Comparison of ENCODE assay signal across 18 cellular contexts in the genomic region with DNA sequence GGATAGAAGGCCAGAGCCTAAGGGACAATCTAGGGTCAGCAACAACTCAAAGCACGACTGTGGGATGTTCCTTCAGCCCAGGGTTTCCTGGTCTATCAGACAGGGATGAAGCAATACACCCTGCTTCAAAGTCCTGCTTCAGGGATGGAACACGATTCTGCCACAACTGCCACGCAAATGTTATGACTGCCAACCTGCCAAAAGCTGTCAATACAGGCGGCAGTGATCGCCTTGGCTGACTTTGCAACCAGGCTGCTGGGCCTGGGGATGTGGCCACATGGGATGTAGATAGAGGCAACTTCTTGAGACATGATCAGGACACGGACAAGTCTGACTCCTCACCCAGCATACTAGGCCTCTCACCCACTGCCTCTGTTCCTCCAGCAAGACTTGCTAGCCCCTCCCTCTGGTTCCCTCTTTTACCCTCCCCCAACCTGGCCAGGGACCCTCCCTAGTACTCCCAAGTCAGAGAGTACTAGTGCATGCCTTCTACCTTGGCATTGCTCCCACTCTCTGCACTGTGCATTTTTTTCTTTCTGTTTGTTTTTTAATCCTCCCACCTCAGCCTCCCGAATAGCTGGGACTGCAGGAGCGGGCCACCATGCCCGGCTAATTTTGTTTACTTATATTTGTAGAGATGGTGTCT. TPM values are rescaled to one million over a fixed set of nuclear protein-coding genes. Genes with fewer than 3 reads are reported as not detected.
A peak's percentile ranks its signal among the peaks of the same experiment; 100 is the strongest.
DNase-seq lines count a peak whose midpoint lies in the region; ATAC-seq, FAIRE-seq and TF ChIP-seq lines count a peak whose summit lies in the region.
"Had no signal": no experiment of that assay in that cellular context is flagged by ENCODE, and none has a peak within 500 bp of the region (broad histone marks: within the 10 kb centered on the region; RNA-seq: fewer than 3 reads in every experiment).

No MANE protein-coding gene starts in this region.

- SMC1A ChIA-PET in GM12878 (lab: Charles Lee; ENCODE audit: uncharacterized antibody, unreplicated experiment) = interaction anchor here (0.8 to 4.0 kb wide), 6 partner anchors 11 to 73 kb away, joined by 3 to 27 read pairs (median 10); no protein-coding TSS in a partner anchor

- BruUV-seq in GM12878 (replicated peaks; lab: Mats Ljungman, UMichigan) = no TSS peak

- peak overlapping the region; percentile 8; the same call in 1 of the 3 replicates for H3K4me2 ChIP-seq in A549
- peak overlapping the region; percentile 38 for H3K4me2 ChIP-seq in GM12878 (ENCODE audit: control insufficient read depth, insufficient read depth)

- TF ChIP-seq RAD21 in A549 (conservative IDR thresholded peaks at IDR 0.05 in 1 of 2, IDR thresholded peaks at IDR 0.05 in 1 of 2) (no peak), GM12878 (IDR thresholded peaks at IDR 0.05; ENCODE audit: insufficient read depth, low read depth, low read length) (no peak)

- POLR2A ChIA-PET in A549 (lab: Yijun Ruan, JAX) = no interaction called here
- POLR2A ChIA-PET in CD8-positive, alpha-beta T cell (lab: Charles Lee) = no interaction called here
- POLR2A ChIA-PET in GM12878 (lab: Charles Lee) = interaction anchor here (0.7 to 2.7 kb wide), 9 partner anchors 10 to 41 kb away, joined by 3 to 19 read pairs (median 3); partner anchors contain the start of gene NBEAL2

- no peak overlapping the region for H3K4me3 Mint-ChIP-seq in CD8-positive, alpha-beta T cell
- H3K4me3 Mint-ChIP-seq in neural crest cell = peak overlapping the region; percentile 23
- H3K4me3 Mint-ChIP-seq: dendritic cell treated with granulocyte-macrophage colony-stimulating factor and Interleukin-4, amounts not matched to agents 40 ng/mL and 50 ng/mL, for 4 days; WTC11 had no signal

- CTCF ChIA-PET in A549 (lab: Yijun Ruan, JAX) (interaction anchor here (0.7 to 1.1 kb wide), 2 partner anchors 45 to 55 kb away, joined by 3 read pairs; no protein-coding TSS in a partner anchor), GM12878 (lab: Yijun Ruan, JAX) (interaction anchor here (0.6 to 5.2 kb wide), 2 partner anchors 11 to 12 kb away, joined by 3 to 31 read pairs; no protein-coding TSS in a partner anchor)
- CTCF ChIA-PET in CD8-positive, alpha-beta T cell (lab: Charles Lee) = interaction anchor here (1.3 kb wide), 1 partner anchor 102 kb away, joined by 4 read pairs; no protein-coding TSS in a partner anchor

- H3K27ac ChIP-seq in A549 (peak overlapping the region; percentile 13 to 80; a peak in 4 of 6 replicates), GM12878 (ENCODE audit: control insufficient read depth, insufficient read depth) (no peak overlapping the region; the same call in 1 of the 2 replicates), caudate nucleus (ENCODE audit: low read depth, low read length) (no peak overlapping the region)
- no peak overlapping the region for H3K27ac ChIP-seq in CD8-positive, alpha-beta T cell (ENCODE audit: low read depth, low read length)
- H3K27ac ChIP-seq: parathyroid adenoma, tibial artery had no signal

- RAD21 ChIA-PET in GM12878 (lab: Charles Lee; ENCODE audit: unreplicated experiment) = interaction anchor here (0.9 to 1.0 kb wide), 2 partner anchors 13 to 35 kb away, joined by 3 read pairs; no protein-coding TSS in a partner anchor

- H3K4me1 ChIP-seq in A549 (peaks cover 76% of the 10 kb centered on the region), GM12878 (ENCODE audit: control insufficient read depth, insufficient read depth, low read length) (peaks cover 49% of the 10 kb centered on the region)
- peaks cover 71% of the 10 kb centered on the region for H3K4me1 ChIP-seq in CD8-positive, alpha-beta T cell (ENCODE audit: insufficient read depth, low read length)
- H3K4me1 ChIP-seq: BE2C had no signal

- FAIRE-seq in A549 (lab: Jason Lieb, UNC) = no peak
- no peak for FAIRE-seq in GM12878 (lab: Jason Lieb, UNC)

- no peaks in the 10 kb centered on the region for H3K9me3 ChIP-seq in A549
- no peaks in the 10 kb centered on the region for H3K9me3 ChIP-seq in CD8-positive, alpha-beta T cell (ENCODE audit: low read length)
- H3K9me3 ChIP-seq in GM12878 (replicated peaks; ENCODE audit: control insufficient read depth, insufficient read depth, low read length) = no peaks in the 10 kb centered on the region
- H3K9me3 ChIP-seq: BE2C, esophagus squamous epithelium, tibial artery had no signal

- in situ Hi-C loops in GM12878 (cut with MboI) = no loop called here

- intact Hi-C loops in CD8-positive, alpha-beta T cell (cut with DNase I, micrococcal nuclease) = loop anchor here in 1 of 2 experiments (10.0 kb wide), 1 partner anchor 1746 kb away; the partner anchor contains the start of gene IP6K2
- intact Hi-C loops in GM12878 (cut with micrococcal nuclease; ENCODE audit: unreplicated experiment) = no loop called here

- ATAC-seq in A549 (no peak), GM12878 (no peak), HG02798 (IDR thresholded peaks at IDR 0.05; ENCODE audit: poor library complexity, unreplicated experiment) (no peak)
- no peak for ATAC-seq in CD8-positive, alpha-beta T cell
- ATAC-seq: SK-N-SH treated with all-trans-retinoic acid at 6 μM for 48 hours, WTC11 had no signal

- TF ChIP-seq EP300 in A549 (IDR thresholded peaks at IDR 0.05) (no peak), GM12878 (IDR thresholded peaks at IDR 0.05; ENCODE audit: borderline replicate concordance in 1 of 2, control insufficient read depth in 1 of 2, low read depth in 2 of 2, low read length in 2 of 2) (no peak)

- peaks cover 89% of the 10 kb centered on the region for H3K79me2 ChIP-seq in GM12878 (ENCODE audit: control insufficient read depth, insufficient read depth, low read length)

- peak overlapping the region; percentile 37 for H3K27ac Mint-ChIP-seq in CD8-positive, alpha-beta T cell
- H3K27ac Mint-ChIP-seq in neural crest cell (ENCODE audit: unreplicated experiment) = no peak overlapping the region
- H3K27ac Mint-ChIP-seq: dendritic cell treated with granulocyte-macrophage colony-stimulating factor and Interleukin-4, amounts not matched to agents 40 ng/mL and 50 ng/mL, for 4 days had no signal

- WGBS in A549 (ENCODE audit: missing lambda C conversion rate) = 61% methylated on average over 5 of the region's 9 CpGs
- 51% methylated on average over 9 of the region's 9 CpGs for WGBS in GM12878 (ENCODE audit: insufficient coverage, insufficient replicate concordance, low lambda C conversion rate, missing lambda C conversion rate)

- TF ChIP-seq CTCF in A549 (IDR thresholded peaks at IDR 0.05) = no peak
- no peak for TF ChIP-seq CTCF in CD8-positive, alpha-beta T cell (IDR thresholded peaks at IDR 0.05)
- TF ChIP-seq CTCF in GM12878 (IDR thresholded peaks at IDR 0.05 in 2 of 3, conservative IDR thresholded peaks at IDR 0.05 in 1 of 3; ENCODE audit: control insufficient read depth in 2 of 3, extremely low read depth in 1 of 3, insufficient read depth in 1 of 3, low read depth in 3 of 3, low read length in 3 of 3) = no peak
- no peak for TF ChIP-seq CTCF in neural crest cell (conservative IDR thresholded peaks at IDR 0.05)

- H3K9me3 Mint-ChIP-seq in CD8-positive, alpha-beta T cell = no peaks in the 10 kb centered on the region
- no peaks in the 10 kb centered on the region for H3K9me3 Mint-ChIP-seq in neural crest cell
- H3K9me3 Mint-ChIP-seq: dendritic cell treated with granulocyte-macrophage colony-stimulating factor and Interleukin-4, amounts not matched to agents 40 ng/mL and 50 ng/mL, for 4 days; WTC11 had no signal

- DNase-seq in A549 (ENCODE audit: low read depth in 1 of 2, low spot score in 1 of 2) = no peak
- no peak for DNase-seq in CD8-positive, alpha-beta T cell
- no peak for DNase-seq in GM12878 (ENCODE audit: low read depth, low spot score)
- DNase-seq in neural crest cell (ENCODE audit: low read depth, low spot score) = no peak
- DNase-seq in NCI-H524 treated with DMSO at 0.1 percent for 48 hours (lab: John Stamatoyannopoulos, UW) = no peak
- DNase-seq in caudate nucleus (lab: John Stamatoyannopoulos, UW) = no peak
- DNase-seq in NCI-H446 treated with DMSO at 0.1 percent for 48 hours (lab: John Stamatoyannopoulos, UW) = no peak
- DNase-seq: aorta, BE2C, esophagus squamous epithelium, NCI-H1092 had no signal

- H2AFZ ChIP-seq in GM12878 (ENCODE audit: control insufficient read depth, low read depth, low read length) = no peak overlapping the region
- H2AFZ ChIP-seq: parathyroid adenoma had no signal

- peaks cover 16% of the 10 kb centered on the region for H4K20me1 ChIP-seq in GM12878 (ENCODE audit: control insufficient read depth, insufficient read depth)

- peaks cover 83% of the 10 kb centered on the region for H3K4me1 Mint-ChIP-seq in CD8-positive, alpha-beta T cell (ENCODE audit: low read depth)
- peaks cover 11% of the 10 kb centered on the region for H3K4me1 Mint-ChIP-seq in neural crest cell

- H3K9ac ChIP-seq in GM12878 (ENCODE audit: control insufficient read depth, insufficient read depth, low read length) = 0 out of 2 replicates have a peak overlapping the region, but pooled peaks have one; percentile 11
- H3K9ac ChIP-seq: parathyroid adenoma had no signal

- H3K27me3 Mint-ChIP-seq in CD8-positive, alpha-beta T cell (ENCODE audit: low read depth) = no peaks in the 10 kb centered on the region
- H3K27me3 Mint-ChIP-seq in neural crest cell (ENCODE audit: low read depth) = no peaks in the 10 kb centered on the region
- H3K27me3 Mint-ChIP-seq: dendritic cell treated with granulocyte-macrophage colony-stimulating factor and Interleukin-4, amounts not matched to agents 40 ng/mL and 50 ng/mL, for 4 days had no signal

- TF ChIP-seq POLR2A in A549 (IDR thresholded peaks at IDR 0.05; ENCODE audit: low read length) = no peak
- 0 out of 2 replicates have a peak, but pooled peaks have one; percentile 5 for TF ChIP-seq POLR2A in GM12878 (IDR thresholded peaks at IDR 0.05; ENCODE audit: low read depth, low read length)

- H3K36me3 Mint-ChIP-seq in CD8-positive, alpha-beta T cell = peaks cover 57% of the 10 kb centered on the region
- peaks cover 14% of the 10 kb centered on the region for H3K36me3 Mint-ChIP-seq in neural crest cell (ENCODE audit: low read depth)

- no peak overlapping the region for H3K4me3 ChIP-seq in A549
- no peak overlapping the region for H3K4me3 ChIP-seq in CD8-positive, alpha-beta T cell (ENCODE audit: low read depth, low read length)
- H3K4me3 ChIP-seq in GM12878 = no peak overlapping the region
- H3K4me3 ChIP-seq: esophagus squamous epithelium, lung, tibial artery had no signal

- no peaks in the 10 kb centered on the region for H3K27me3 ChIP-seq in CD8-positive, alpha-beta T cell (ENCODE audit: insufficient read depth, low read length)
- H3K27me3 ChIP-seq in GM12878 (replicated peaks in 1 of 2; ENCODE audit: control insufficient read depth in 2 of 2, insufficient read depth in 2 of 2, low read length in 1 of 2) = no peaks in the 10 kb centered on the region
- H3K27me3 ChIP-seq: BE2C, esophagus squamous epithelium, tibial artery had no signal

- H3K36me3 ChIP-seq in CD8-positive, alpha-beta T cell (ENCODE audit: insufficient read depth, low read length) = no peaks in the 10 kb centered on the region
- peaks cover 14 to 19% of the 10 kb centered on the region in 2 experiments for H3K36me3 ChIP-seq in GM12878 (ENCODE audit: control insufficient read depth in 2 of 2, insufficient read depth in 2 of 2, low read length in 1 of 2)
- H3K36me3 ChIP-seq: BE2C had no signal

RNA-seq across cellular contexts. Expression of gene CCDC12, which starts 7.6 kb away (rescaled TPM):
- polyA plus RNA-seq in A549 (2011; rRNA removed) = 21.7 and 34.8 TPM in 2 replicates
- polyA plus RNA-seq in A549 (2012; cell fraction: cytosol; rRNA removed) = 53.8 and 83.7 TPM in 2 replicates
- 44.0 and 54.7 TPM in 2 replicates for polyA plus RNA-seq in A549 (2012; cell fraction: nucleus; rRNA removed)
- polyA plus RNA-seq in A549 (2017; fragmentation: RNase III; extraction: RNeasy Plus Mini Kit Qiagen cat#74134 plus additional on column Dnase treatment) = 74.2 to 81.0 TPM (median 79.2 TPM) in 3 replicates
- polyA minus RNA-seq in A549 (2011; rRNA and poly(A)+ RNA removed) = 30.5 and 33.9 TPM in 2 replicates
- 100 to 1,000 TPM in 1 of 2 experiments, 10 to 100 TPM in 1; 99.9 to 107 TPM for total RNA-seq in CD8-positive, alpha-beta T cell
- total RNA-seq in GM12878 (2013; cell fraction: nucleolus; rRNA removed) = 111 and 121 TPM in 2 replicates
- total RNA-seq in GM12878 (2014; rRNA removed) = 46.9 and 53.0 TPM in 2 replicates
- total RNA-seq in GM12878 (2014; rRNA removed; fragmentation: Illumina TruSeq; extraction: Trizol) = 67.3 and 72.4 TPM in 2 replicates
- 65.8 and 65.9 TPM in 2 replicates for total RNA-seq in GM12878 (2021)
- polyA plus RNA-seq in GM12878 (2011; ENCODE audit: low read depth) = 29.4 TPM
- 31.2 and 45.6 TPM in 2 replicates for polyA plus RNA-seq in GM12878 (2011; rRNA removed)
- 52.2 and 68.0 TPM in 2 replicates for polyA plus RNA-seq in GM12878 (2011; cell fraction: cytosol; rRNA removed)
- 63.4 and 85.5 TPM in 2 replicates for polyA plus RNA-seq in GM12878 (2011; cell fraction: nucleus; rRNA removed)
- 47.7 and 72.7 TPM in 2 replicates for polyA plus RNA-seq in GM12878 (2012)
- polyA plus RNA-seq in GM12878 (2014; fragmentation: Illumina TruSeq; extraction: Trizol) = 11.2 and 63.3 TPM in 2 replicates
- polyA plus RNA-seq in GM12878 (2014; fragmentation: Nextera tagmentation; extraction: Ambion mirVana) = 10 to 100 TPM in 1 of 2 experiments, 1 to 10 TPM in 1; 9.2 to 22.5 TPM
- 59.3 and 67.6 TPM in 2 replicates for polyA plus RNA-seq in GM12878 (2014; rRNA removed)
- polyA plus RNA-seq in GM12878 (2016; fragmentation: Nextera tagmentation; extraction: Ambion mirVana) = 10 to 100 TPM; 83.1 to 91.4 TPM
- 69.5 and 77.8 TPM in 2 replicates for polyA minus RNA-seq in GM12878 (2011; rRNA and poly(A)+ RNA removed)
- 15.6 and 18.2 TPM in 2 replicates for polyA minus RNA-seq in GM12878 (2011; cell fraction: cytosol; rRNA and poly(A)+ RNA removed)
- 64.3 and 144 TPM in 2 replicates for polyA minus RNA-seq in GM12878 (2011; cell fraction: nucleus; rRNA and poly(A)+ RNA removed)
- 53.2 and 54.3 TPM in 2 replicates for total RNA-seq in neural crest cell

RNA-seq across cellular contexts. Expression of gene NBEAL2, which starts 10.6 kb away (rescaled TPM):
- polyA plus RNA-seq in A549 (2011; rRNA removed) (9.6 and 13.3 TPM in 2 replicates), A549 (2017; fragmentation: RNase III; extraction: RNeasy Plus Mini Kit Qiagen cat#74134 plus additional on column Dnase treatment) (43.4 to 54.0 TPM (median 47.3 TPM) in 3 replicates), GM12878 (2011; rRNA removed) (17.1 and 29.0 TPM in 2 replicates), GM12878 (2014; fragmentation: Illumina TruSeq; extraction: Trizol) (16.4 and 41.4 TPM in 2 replicates), GM12878 (2014; fragmentation: Nextera tagmentation; extraction: Ambion mirVana) (under 1 TPM; 0.07 to 0.18 TPM), GM12878 (2014; rRNA removed) (96.3 and 110 TPM in 2 replicates), GM12878 (2016; fragmentation: Nextera tagmentation; extraction: Ambion mirVana) (10 to 100 TPM; 22.5 to 29.7 TPM)
- 45.5 and 60.4 TPM in 2 replicates for polyA plus RNA-seq in A549 (2012; cell fraction: cytosol; rRNA removed)
- polyA plus RNA-seq in A549 (2012; cell fraction: nucleus; rRNA removed) = 409 and 469 TPM in 2 replicates
- 14.9 and 24.5 TPM in 2 replicates for polyA minus RNA-seq in A549 (2011; rRNA and poly(A)+ RNA removed)
- 100 to 1,000 TPM; 187 to 201 TPM for total RNA-seq in CD8-positive, alpha-beta T cell
- total RNA-seq in GM12878 (2013; cell fraction: nucleolus; rRNA removed) = 152 and 168 TPM in 2 replicates
- total RNA-seq in GM12878 (2014; rRNA removed) (47.2 and 52.0 TPM in 2 replicates), GM12878 (2014; rRNA removed; fragmentation: Illumina TruSeq; extraction: Trizol) (19.7 and 21.8 TPM in 2 replicates), GM12878 (2021) (106 and 127 TPM in 2 replicates), neural crest cell (24.6 and 25.2 TPM in 2 replicates)
- polyA plus RNA-seq in GM12878 (2011; ENCODE audit: low read depth) = 27.1 TPM
- polyA plus RNA-seq in GM12878 (2011; cell fraction: cytosol; rRNA removed) = 39.5 and 52.6 TPM in 2 replicates
- 940 and 1,024 TPM in 2 replicates for polyA plus RNA-seq in GM12878 (2011; cell fraction: nucleus; rRNA removed)
- polyA plus RNA-seq in GM12878 (2012) = 62.9 and 78.4 TPM in 2 replicates
- polyA minus RNA-seq in GM12878 (2011; rRNA and poly(A)+ RNA removed) = 21.7 and 46.1 TPM in 2 replicates
- 21.8 and 25.3 TPM in 2 replicates for polyA minus RNA-seq in GM12878 (2011; cell fraction: cytosol; rRNA and poly(A)+ RNA removed)
- polyA minus RNA-seq in GM12878 (2011; cell fraction: nucleus; rRNA and poly(A)+ RNA removed) = 95.1 and 139 TPM in 2 replicates

Comparison
In these comparisons a context has a peak if more than half of its experiments do, and no peak if none do; other contexts are left out.
1. H3K27ac ChIP-seq: peak in A549 (2 of 2); none in CD8-positive, alpha-beta T cell (single experiment), GM12878 (single experiment) and caudate nucleus (single experiment).
2. Of the 24 proteins assayed by ChIP-seq in both GM12878 and A549: peak only in GM12878: POLR2A; only in A549: none; in both: none; in neither: 23.